In genomic region chr5:148179234-148179824, GRCh38 we compare ENCODE assay signal across 10 cellular contexts. TPM values are rescaled to one million over a fixed set of nuclear protein-coding genes. Genes with fewer than 3 reads are reported as not detected.
A peak's percentile ranks its signal among the peaks of the same experiment; 100 is the strongest.
DNase-seq lines count a peak whose midpoint lies in the region; ATAC-seq and TF ChIP-seq lines count a peak whose summit lies in the region.
"Had no signal": no experiment of that assay in that cellular context is flagged by ENCODE, and none has a peak within 500 bp of the region (broad histone marks: within the 10 kb centered on the region; RNA-seq: fewer than 3 reads in every experiment).

No MANE protein-coding gene starts in this region.

- peak; percentile 65 for DNase-seq in DMS 273 (lab: John Stamatoyannopoulos, UW; ENCODE audit: unreplicated experiment)
- peak; percentile 2 to 73 for DNase-seq in SJCRH30
- DNase-seq in esophagus squamous epithelium (lab: John Stamatoyannopoulos, UW): no peak
- DNase-seq in nephron progenitor cell: peak; percentile 4
- no peak for DNase-seq in activated T-helper 1 cell treated with anti-CD3 and anti-CD28 coated beads, Interleukin-12 subunit alpha, Interleukin-12 subunit beta, Interleukin-2, Interleukin-4 antibody, amounts not matched to agents 30 ng/mL and 10 ng/mL and 1 ng/mL, durations not matched to agents 14 hours and 24 hours and 36 hours (ENCODE audit: low spot score)
- DNase-seq in activated gamma-delta T cell treated with Interleukin-2 at 50 U/mL for 16 hours: no peak

- TF ChIP-seq POLR2A in esophagus squamous epithelium (IDR thresholded peaks at IDR 0.05): no peak

- intact Hi-C loops in esophagus squamous epithelium (cut with DNase I): loop anchor here (10.0 kb wide), 1 partner anchor 195 kb away; no protein-coding TSS in a partner anchor
- intact Hi-C loops in activated T-helper 1 cell treated with anti-CD3 and anti-CD28 coated beads, Interleukin-12 subunit alpha, Interleukin-12 subunit beta, Interleukin-2, Interleukin-4 antibody, amounts not matched to agents 30 ng/mL and 10 ng/mL and 1 ng/mL, durations not matched to agents 14 hours and 24 hours and 36 hours (cut with micrococcal nuclease): loop anchor here (1.0 to 2.0 kb wide), 5 partner anchors 195 to 855 kb away; no protein-coding TSS in a partner anchor

- H3K27ac ChIP-seq in SJCRH30: no peak overlapping the region
- no peak overlapping the region for H3K27ac ChIP-seq in esophagus squamous epithelium
- H3K27ac ChIP-seq: skin epidermis had no signal

- no peak overlapping the region for H3K27ac Mint-ChIP-seq in nephron progenitor cell
- no peak overlapping the region for H3K27ac Mint-ChIP-seq in activated T-helper 1 cell treated with anti-CD3 and anti-CD28 coated beads, Interleukin-12 subunit alpha, Interleukin-12 subunit beta, Interleukin-2, Interleukin-4 antibody, amounts not matched to agents 30 ng/mL and 10 ng/mL and 1 ng/mL, durations not matched to agents 14 hours and 24 hours and 36 hours
- H3K27ac Mint-ChIP-seq: T-cell had no signal

- H3K4me3 Mint-ChIP-seq in nephron progenitor cell: no peak overlapping the region
- H3K4me3 Mint-ChIP-seq in activated T-helper 1 cell treated with anti-CD3 and anti-CD28 coated beads, Interleukin-12 subunit alpha, Interleukin-12 subunit beta, Interleukin-2, Interleukin-4 antibody, amounts not matched to agents 30 ng/mL and 10 ng/mL and 1 ng/mL, durations not matched to agents 14 hours and 24 hours and 36 hours: no peak overlapping the region
- H3K4me3 Mint-ChIP-seq: T-cell had no signal

- H3K4me3 ChIP-seq in SJCRH30 (no peak overlapping the region), esophagus squamous epithelium (no peak overlapping the region)
- H3K4me3 ChIP-seq: skin epidermis had no signal

- no peaks in the 10 kb centered on the region for H3K27me3 Mint-ChIP-seq in nephron progenitor cell (ENCODE audit: low read depth, poor library complexity)
- peaks cover 7% of the 10 kb centered on the region for H3K27me3 Mint-ChIP-seq in activated T-helper 1 cell treated with anti-CD3 and anti-CD28 coated beads, Interleukin-12 subunit alpha, Interleukin-12 subunit beta, Interleukin-2, Interleukin-4 antibody, amounts not matched to agents 30 ng/mL and 10 ng/mL and 1 ng/mL, durations not matched to agents 14 hours and 24 hours and 36 hours (ENCODE audit: insufficient read depth)

- H3K36me3 Mint-ChIP-seq in nephron progenitor cell (ENCODE audit: low read depth): no peaks in the 10 kb centered on the region
- no peaks in the 10 kb centered on the region for H3K36me3 Mint-ChIP-seq in activated T-helper 1 cell treated with anti-CD3 and anti-CD28 coated beads, Interleukin-12 subunit alpha, Interleukin-12 subunit beta, Interleukin-2, Interleukin-4 antibody, amounts not matched to agents 30 ng/mL and 10 ng/mL and 1 ng/mL, durations not matched to agents 14 hours and 24 hours and 36 hours (ENCODE audit: low read depth)
- H3K36me3 Mint-ChIP-seq: T-cell had no signal

- H3K9me3 ChIP-seq in SJCRH30 (replicated peaks) (no peaks in the 10 kb centered on the region), esophagus squamous epithelium (no peaks in the 10 kb centered on the region)

- no peaks in the 10 kb centered on the region for H3K9me3 Mint-ChIP-seq in nephron progenitor cell
- H3K9me3 Mint-ChIP-seq in activated T-helper 1 cell treated with anti-CD3 and anti-CD28 coated beads, Interleukin-12 subunit alpha, Interleukin-12 subunit beta, Interleukin-2, Interleukin-4 antibody, amounts not matched to agents 30 ng/mL and 10 ng/mL and 1 ng/mL, durations not matched to agents 14 hours and 24 hours and 36 hours: no peaks in the 10 kb centered on the region
- H3K9me3 Mint-ChIP-seq: T-cell had no signal

- ATAC-seq in GM19468 (IDR thresholded peaks at IDR 0.05; ENCODE audit: extremely low read depth, unreplicated experiment): peak; percentile 59
- ATAC-seq: T-cell had no signal

- H3K4me1 Mint-ChIP-seq in nephron progenitor cell: no peaks in the 10 kb centered on the region
- H3K4me1 Mint-ChIP-seq in activated T-helper 1 cell treated with anti-CD3 and anti-CD28 coated beads, Interleukin-12 subunit alpha, Interleukin-12 subunit beta, Interleukin-2, Interleukin-4 antibody, amounts not matched to agents 30 ng/mL and 10 ng/mL and 1 ng/mL, durations not matched to agents 14 hours and 24 hours and 36 hours (ENCODE audit: low read depth): no peaks in the 10 kb centered on the region
- H3K4me1 Mint-ChIP-seq: T-cell had no signal

- TF ChIP-seq CTCF in LNCAP (IDR thresholded peaks at IDR 0.05): peak; percentile 81
- peak in 5 of 6 experiments; percentile 60 to 83 (median 66) for TF ChIP-seq CTCF in esophagus squamous epithelium (IDR thresholded peaks at IDR 0.05)
- peak; percentile 69 for TF ChIP-seq CTCF in nephron progenitor cell (IDR thresholded peaks at IDR 0.05)

- H3K4me1 ChIP-seq in SJCRH30: no peaks in the 10 kb centered on the region
- H3K4me1 ChIP-seq in esophagus squamous epithelium: no peaks in the 10 kb centered on the region

- H3K27me3 ChIP-seq in SJCRH30 (no peaks in the 10 kb centered on the region), esophagus squamous epithelium (no peaks in the 10 kb centered on the region)

- H3K36me3 ChIP-seq in SJCRH30 (no peaks in the 10 kb centered on the region), esophagus squamous epithelium (no peaks in the 10 kb centered on the region)

- 20 to 30% methylated on average over 3 of the region's 3 CpGs for WGBS in esophagus squamous epithelium, 2 donors

RNA-seq across cellular contexts. Expression of gene SPINK14, which starts 11.0 kb away (rescaled TPM):
- not detected in 2 replicates for total RNA-seq in SJCRH30 (2014; rRNA removed; shearing (Covaris generic))
- not detected for total RNA-seq in esophagus squamous epithelium
- total RNA-seq in activated T-helper 1 cell treated with anti-CD3 and anti-CD28 coated beads, Interleukin-12 subunit alpha, Interleukin-12 subunit beta, Interleukin-2, Interleukin-4 antibody, amounts not matched to agents 30 ng/mL and 10 ng/mL and 1 ng/mL, durations not matched to agents 14 hours and 24 hours and 36 hours: not detected in 2 replicates
- total RNA-seq: T-cell had no signal

RNA-seq across cellular contexts. Expression of gene SPINK6, which starts 23.5 kb away (rescaled TPM):
- not detected in 2 replicates for total RNA-seq in SJCRH30 (2014; rRNA removed; shearing (Covaris generic))
- total RNA-seq in esophagus squamous epithelium: 1 to 10 TPM in 1 of 4 donors, not detected in 3; 2.5 TPM
- not detected in 2 replicates for total RNA-seq in activated T-helper 1 cell treated with anti-CD3 and anti-CD28 coated beads, Interleukin-12 subunit alpha, Interleukin-12 subunit beta, Interleukin-2, Interleukin-4 antibody, amounts not matched to agents 30 ng/mL and 10 ng/mL and 1 ng/mL, durations not matched to agents 14 hours and 24 hours and 36 hours
- total RNA-seq: T-cell had no signal

RNA-seq across cellular contexts. Expression of gene MARCOL, which starts 59.0 kb away (rescaled TPM):
- total RNA-seq in SJCRH30 (2014; rRNA removed; shearing (Covaris generic)): not detected in 2 replicates
- not detected for total RNA-seq in esophagus squamous epithelium
- total RNA-seq in activated T-helper 1 cell treated with anti-CD3 and anti-CD28 coated beads, Interleukin-12 subunit alpha, Interleukin-12 subunit beta, Interleukin-2, Interleukin-4 antibody, amounts not matched to agents 30 ng/mL and 10 ng/mL and 1 ng/mL, durations not matched to agents 14 hours and 24 hours and 36 hours: not detected in 2 replicates
- total RNA-seq: T-cell had no signal

Comparison
In these comparisons a context has a peak if more than half of its experiments do, and no peak if none do; other contexts are left out.
1. DNase-seq: peak in DMS 273 (single experiment), SJCRH30 (2 of 2) and nephron progenitor cell (single experiment); none in esophagus squamous epithelium (single experiment), activated T-helper 1 cell treated with anti-CD3 and anti-CD28 coated beads, Interleukin-12 subunit alpha, Interleukin-12 subunit beta, Interleukin-2, Interleukin-4 antibody, amounts not matched to agents 30 ng/mL and 10 ng/mL and 1 ng/mL, durations not matched to agents 14 hours and 24 hours and 36 hours (single experiment) and activated gamma-delta T cell treated with Interleukin-2 at 50 U/mL for 16 hours (single experiment).
2. Peak in every context shown above with its lines, with median percentiles within 50 percentile points of each other: CTCF ChIP-seq.